1 cellular context compared by ENCODE assay signal in the genomic region with DNA sequence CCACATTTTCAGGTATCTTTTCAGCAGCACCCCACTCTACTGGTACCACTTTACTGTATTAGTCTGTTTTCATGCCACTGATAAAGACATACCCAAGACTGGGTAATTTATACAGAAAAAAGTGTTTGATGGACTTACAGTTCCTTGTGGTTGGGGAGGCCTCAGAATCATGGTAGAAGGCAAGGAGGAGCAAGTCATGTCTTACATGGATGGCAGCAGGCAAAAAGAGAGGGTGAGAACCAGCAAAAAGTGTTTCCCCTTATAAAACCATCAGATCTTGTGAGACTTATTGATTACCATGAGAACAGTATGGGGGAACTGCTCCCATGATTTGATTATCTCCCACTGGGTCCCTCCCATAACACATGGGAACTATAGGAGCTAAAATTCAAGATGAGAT.
TF ChIP-seq lines count a peak whose summit lies in the region.

No MANE protein-coding gene starts in this region.

TF ChIP-seq in HepG2, 621 proteins besides CTCF, POLR2A, EP300 and RAD21 (continued from another document):
- peak; percentile 47; the same call in 1 of the 2 replicates for TF ChIP-seq ZSCAN5A (CRISPR knock-in tag; IDR thresholded peaks at IDR 0.05; ENCODE audit: borderline replicate concordance)
